Comparison of ENCODE assay signal across 14 cellular contexts in the genomic region with DNA sequence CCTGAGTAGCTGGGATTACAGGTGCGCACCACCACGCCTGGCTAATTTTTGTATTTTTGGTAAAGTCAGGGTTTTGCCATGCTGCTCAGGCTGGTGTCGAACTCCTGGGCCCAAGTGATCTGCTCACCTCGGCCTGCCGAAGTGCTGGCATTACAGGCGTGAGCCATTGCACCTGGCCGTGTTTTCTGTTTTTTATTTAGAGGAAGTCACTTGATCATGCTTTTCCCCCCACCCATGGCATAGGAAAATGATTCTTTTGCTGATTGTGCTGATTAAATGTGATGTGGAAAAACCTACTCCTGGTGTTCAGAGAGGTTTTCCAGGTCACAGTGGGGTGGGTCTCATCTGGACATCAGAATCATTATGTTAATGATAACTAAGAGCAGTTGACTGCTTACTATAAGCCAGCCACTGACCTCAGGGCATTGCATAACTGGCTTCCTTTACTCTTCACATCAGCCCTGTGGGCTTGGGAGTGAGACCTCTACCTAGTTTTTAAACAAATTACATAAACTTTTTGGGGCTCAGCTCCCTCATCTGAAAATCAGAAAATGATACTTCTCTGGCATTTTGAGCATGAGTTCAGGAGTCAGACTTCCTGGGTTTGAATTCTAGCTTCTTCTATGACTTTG.
DNase-seq lines count a peak whose midpoint lies in the region; ATAC-seq and TF ChIP-seq lines count a peak whose summit lies in the region.
"Had no signal": no experiment of that assay in that cellular context is flagged by ENCODE, and none has a peak within 500 bp of the region (broad histone marks: within the 10 kb centered on the region; RNA-seq: fewer than 3 reads in every experiment).

No MANE protein-coding gene starts in this region.

- peaks cover 0 to 17% (median 14%) of the 10 kb centered on the region in 4 donors for H3K4me1 ChIP-seq in Peyer's patch
- H3K4me1 ChIP-seq in hepatocyte (ENCODE audit: insufficient read depth) = peaks cover 34% of the 10 kb centered on the region
- H3K4me1 ChIP-seq: gastrocnemius medialis had no signal

- no peak overlapping the region for H2AFZ ChIP-seq in hepatocyte

- no peak for DNase-seq in activated CD8-positive, alpha-beta memory T cell treated with anti-CD3 and anti-CD28 coated beads, Interleukin-2, amount 10 ng/mL, durations not matched to agents 7 days and 5 days
- DNase-seq in activated CD8-positive, alpha-beta memory T cell treated with anti-CD3 and anti-CD28 coated beads for 24 hours = no peak
- DNase-seq in Peyer's patch (peak in 2 of 3 donors; percentile 27 to 39), hepatocyte (ENCODE audit: low spot score) (no peak), type B pancreatic cell (ENCODE audit: extremely low spot score, unreplicated experiment) (no peak), hepatic stellate cell (ENCODE audit: low spot score) (no peak), amniotic stem cell (lab: John Stamatoyannopoulos, UW) (no peak)
- DNase-seq: gastrocnemius medialis, left cardiac atrium, NCI-H1694, NCI-H774, small intestine had no signal

- H3K27ac ChIP-seq in Peyer's patch (no peak overlapping the region), hepatocyte (peak overlapping the region; percentile 64)
- H3K27ac ChIP-seq: gastrocnemius medialis, SK-N-MC had no signal

- peak overlapping the region; percentile 62 for H3K27ac Mint-ChIP-seq in activated CD8-positive, alpha-beta memory T cell treated with anti-CD3 and anti-CD28 coated beads, Interleukin-2, amount 10 ng/mL, durations not matched to agents 7 days and 5 days
- peak overlapping the region; percentile 99 for H3K27ac Mint-ChIP-seq in type B pancreatic cell

- no peak for ATAC-seq in activated CD8-positive, alpha-beta memory T cell treated with anti-CD3 and anti-CD28 coated beads, Interleukin-2, amount 10 ng/mL, durations not matched to agents 7 days and 5 days
- ATAC-seq in GM21526 (IDR thresholded peaks at IDR 0.05; ENCODE audit: low FRiP score, unreplicated experiment) = no peak
- ATAC-seq: gastrocnemius medialis, left cardiac atrium had no signal

- WGBS in hepatocyte (ENCODE audit: low lambda C conversion rate, missing lambda C conversion rate) = 95% methylated on average over 7 of the region's 7 CpGs

- no peak overlapping the region for H3K4me2 ChIP-seq in hepatocyte

- H3K9me3 Mint-ChIP-seq in activated CD8-positive, alpha-beta memory T cell treated with anti-CD3 and anti-CD28 coated beads, Interleukin-2, amount 10 ng/mL, durations not matched to agents 7 days and 5 days (ENCODE audit: low read depth) = no peaks in the 10 kb centered on the region
- peaks cover 5% of the 10 kb centered on the region for H3K9me3 Mint-ChIP-seq in type B pancreatic cell

- H3K27me3 ChIP-seq in Peyer's patch (no peaks in the 10 kb centered on the region), hepatocyte (no peaks in the 10 kb centered on the region)
- H3K27me3 ChIP-seq: gastrocnemius medialis had no signal

- CTCF ChIA-PET in activated CD8-positive, alpha-beta memory T cell treated with anti-CD3 and anti-CD28 coated beads, Interleukin-2, amount 10 ng/mL, durations not matched to agents 7 days and 5 days (lab: Charles Lee) = interaction anchor here (0.8 to 1.8 kb wide), 6 partner anchors 9 to 117 kb away, joined by 3 to 5 read pairs (median 4); no protein-coding TSS in a partner anchor

- H3K27me3 Mint-ChIP-seq in activated CD8-positive, alpha-beta memory T cell treated with anti-CD3 and anti-CD28 coated beads, Interleukin-2, amount 10 ng/mL, durations not matched to agents 7 days and 5 days = no peaks in the 10 kb centered on the region
- H3K27me3 Mint-ChIP-seq in type B pancreatic cell = no peaks in the 10 kb centered on the region

- peaks cover 74% of the 10 kb centered on the region for H3K4me1 Mint-ChIP-seq in activated CD8-positive, alpha-beta memory T cell treated with anti-CD3 and anti-CD28 coated beads, Interleukin-2, amount 10 ng/mL, durations not matched to agents 7 days and 5 days
- H3K4me1 Mint-ChIP-seq in type B pancreatic cell (ENCODE audit: unreplicated experiment) = peaks cover 50% of the 10 kb centered on the region

- H3K9me3 ChIP-seq in Peyer's patch = no peaks in the 10 kb centered on the region
- H3K9me3 ChIP-seq in hepatocyte (ENCODE audit: low read depth) = no peaks in the 10 kb centered on the region
- H3K9me3 ChIP-seq: gastrocnemius medialis had no signal

- no peak for TF ChIP-seq POLR2A in Peyer's patch (IDR thresholded peaks at IDR 0.05)

- H3K36me3 ChIP-seq in Peyer's patch (no peaks in the 10 kb centered on the region), hepatocyte (replicated peaks; ENCODE audit: insufficient read depth, low read depth) (no peaks in the 10 kb centered on the region)
- H3K36me3 ChIP-seq: gastrocnemius medialis had no signal

- no peaks in the 10 kb centered on the region for H3K9me2 ChIP-seq in hepatocyte (replicated peaks; ENCODE audit: insufficient read depth)

- no peak overlapping the region for H3K4me3 Mint-ChIP-seq in activated CD8-positive, alpha-beta memory T cell treated with anti-CD3 and anti-CD28 coated beads, Interleukin-2, amount 10 ng/mL, durations not matched to agents 7 days and 5 days
- peak overlapping the region; percentile 37 for H3K4me3 Mint-ChIP-seq in type B pancreatic cell

- TF ChIP-seq CTCF in Peyer's patch (IDR thresholded peaks at IDR 0.05) = no peak
- no peak for TF ChIP-seq CTCF in hepatocyte (IDR thresholded peaks at IDR 0.05; ENCODE audit: poor library complexity)
- no peak for TF ChIP-seq CTCF in type B pancreatic cell (conservative IDR thresholded peaks at IDR 0.05)

- no peaks in the 10 kb centered on the region for H4K20me1 ChIP-seq in hepatocyte (ENCODE audit: insufficient read depth, poor library complexity, severe bottlenecking)

- H3K79me2 ChIP-seq in hepatocyte = peaks cover 53% of the 10 kb centered on the region

- H3K36me3 Mint-ChIP-seq in activated CD8-positive, alpha-beta memory T cell treated with anti-CD3 and anti-CD28 coated beads, Interleukin-2, amount 10 ng/mL, durations not matched to agents 7 days and 5 days = peaks cover 24% of the 10 kb centered on the region
- H3K36me3 Mint-ChIP-seq in type B pancreatic cell = no peaks in the 10 kb centered on the region

- H3K4me3 ChIP-seq in Peyer's patch (no peak overlapping the region), hepatocyte (no peak overlapping the region)
- H3K4me3 ChIP-seq: gastrocnemius medialis, SK-N-MC had no signal

Comparison
In these comparisons a context has a peak if more than half of its experiments do, and no peak if none do; other contexts are left out.
1. DNase-seq: peak in Peyer's patch (2 of 3); none in activated CD8-positive, alpha-beta memory T cell treated with anti-CD3 and anti-CD28 coated beads, Interleukin-2, amount 10 ng/mL, durations not matched to agents 7 days and 5 days (single experiment), activated CD8-positive, alpha-beta memory T cell treated with anti-CD3 and anti-CD28 coated beads for 24 hours (single experiment), hepatocyte (single experiment), type B pancreatic cell (single experiment), hepatic stellate cell (single experiment) and amniotic stem cell (single experiment).